In genomic region chr2:25504266-25504665, GRCh38 we compare ENCODE assay signal across 22 cellular contexts.
"Had no signal": no experiment of that assay in that cellular context is flagged by ENCODE, and none has a peak within 500 bp of the region (broad histone marks: within the 10 kb centered on the region; RNA-seq: fewer than 3 reads in every experiment).

No MANE protein-coding gene starts in this region.

- H3K27ac ChIP-seq: KMS-11 had no signal

- H3K4me2 ChIP-seq: KMS-11, SK-N-SH had no signal

- FAIRE-seq: RCC 7860 had no signal

- DNase-seq: IMR-90, Kasumi-1, MM.1S, NCI-H1092 treated with DMSO at 0.1 percent for 48 hours, NCI-H1436, NCI-H187, NCI-H2029, NCI-H2081 treated with DMSO at 0.1 percent for 48 hours, NCI-H2171, NCI-H226, NCI-H446, NCI-H510A, NCI-H524 treated with DMSO at 0.1 percent for 48 hours, NCI-H69, NCI-H774, Right ventricle myocardium superior, RPMI8226, SIG-M5, SK-N-SH, SW 1271 had no signal

- H3K9ac ChIP-seq: KMS-11, SK-N-SH had no signal
